15 cellular contexts compared by ENCODE assay signal in genomic region chr12:128551266-128552025, GRCh38.
DNase-seq lines count a peak whose midpoint lies in the region; ATAC-seq and TF ChIP-seq lines count a peak whose summit lies in the region.
"Had no signal": no experiment of that assay in that cellular context is flagged by ENCODE, and none has a peak within 500 bp of the region (broad histone marks: within the 10 kb centered on the region; RNA-seq: fewer than 3 reads in every experiment).

No MANE protein-coding gene starts in this region.

- H3K36me3 Mint-ChIP-seq in nephron (ENCODE audit: low read depth), result no peaks in the 10 kb centered on the region
- H3K36me3 Mint-ChIP-seq: IgD-negative memory B cell had no signal

- no peak for TF ChIP-seq EP300 in stomach (IDR thresholded peaks at IDR 0.05)

- DNase-seq in H7, result peak; percentile 46
- peak; percentile 96 for DNase-seq in NCI-H2107 treated with DMSO at 0.1 percent for 48 hours (lab: John Stamatoyannopoulos, UW; ENCODE audit: unreplicated experiment)
- peak; percentile 26 for DNase-seq in SHP77 treated with DMSO at 0.1 percent for 48 hours (lab: John Stamatoyannopoulos, UW)
- DNase-seq in stomach, result no peak
- no peak for DNase-seq in NCI-H1930 (lab: John Stamatoyannopoulos, UW)
- DNase-seq in WERI-Rb-1, result no peak
- DNase-seq: activated naive CD4-positive, alpha-beta T cell treated with anti-CD3 and anti-CD28 coated beads for 36 hours; Caco-2; GF-D8; SW 1271 had no signal

- H3K27ac Mint-ChIP-seq in nephron, result peak overlapping the region in 2 of 3 experiments; percentile 16 to 41
- H3K27ac Mint-ChIP-seq: activated naive CD4-positive, alpha-beta T cell treated with anti-CD3 and anti-CD28 coated beads for 36 hours; IgD-negative memory B cell had no signal

- no peaks in the 10 kb centered on the region for H3K4me1 ChIP-seq in stomach
- H3K4me1 ChIP-seq: Caco-2 had no signal

- no peak overlapping the region for H3K4me3 Mint-ChIP-seq in nephron
- H3K4me3 Mint-ChIP-seq: activated naive CD4-positive, alpha-beta T cell treated with anti-CD3 and anti-CD28 coated beads for 36 hours; IgD-negative memory B cell had no signal

- H3K9me3 ChIP-seq in stomach (peaks cover 0 to 11% (median 7%) of the 10 kb centered on the region in 4 donors), WERI-Rb-1 (ENCODE audit: severe bottlenecking) (no peaks in the 10 kb centered on the region)
- H3K9me3 ChIP-seq: Caco-2, thoracic aorta had no signal

- H3K27me3 Mint-ChIP-seq in nephron (ENCODE audit: low read depth), result peaks cover 10% of the 10 kb centered on the region
- H3K27me3 Mint-ChIP-seq: IgD-negative memory B cell had no signal

- H3K4me3 ChIP-seq in H7 (ENCODE audit: insufficient read depth, low read depth, low read length), result no peak overlapping the region
- H3K4me3 ChIP-seq in stomach, result no peak overlapping the region
- H3K4me3 ChIP-seq in WERI-Rb-1 (ENCODE audit: low read depth, low read length), result no peak overlapping the region
- H3K4me3 ChIP-seq: coronary artery, thoracic aorta had no signal

- 31 to 41% (median 33%) methylated on average over 18 of the region's 18 CpGs for WGBS in stomach, 5 donors

- H3K27me3 ChIP-seq in H7 (ENCODE audit: control insufficient read depth, insufficient read depth, low read length), result peaks cover 5% of the 10 kb centered on the region
- peaks cover 0 to 34% (median 0%) of the 10 kb centered on the region in 3 donors for H3K27me3 ChIP-seq in stomach
- H3K27me3 ChIP-seq in WERI-Rb-1 (ENCODE audit: insufficient read depth, low read depth, severe bottlenecking), result no peaks in the 10 kb centered on the region

- no peaks in the 10 kb centered on the region for H3K9me3 Mint-ChIP-seq in nephron

- TF ChIP-seq POLR2A in stomach (IDR thresholded peaks at IDR 0.05), result no peak

- intact Hi-C loops in stomach (cut with DNase I; ENCODE audit: low total_unique reads), result no loop called here

- TF ChIP-seq CTCF in nephron (IDR thresholded peaks at IDR 0.05; ENCODE audit: unreplicated experiment in 3 of 3) (no peak), stomach (IDR thresholded peaks at IDR 0.05) (no peak), WERI-Rb-1 (IDR thresholded peaks at IDR 0.05; ENCODE audit: low read depth, low read length) (no peak)

- no peak overlapping the region for H3K27ac ChIP-seq in stomach
- no peak overlapping the region for H3K27ac ChIP-seq in WERI-Rb-1
- H3K27ac ChIP-seq: coronary artery, thoracic aorta had no signal

- no peaks in the 10 kb centered on the region for H3K36me3 ChIP-seq in H7 (replicated peaks; ENCODE audit: control insufficient read depth, insufficient read depth, low read length)
- no peaks in the 10 kb centered on the region for H3K36me3 ChIP-seq in stomach
- no peaks in the 10 kb centered on the region for H3K36me3 ChIP-seq in WERI-Rb-1
- H3K36me3 ChIP-seq: thoracic aorta had no signal

- no peak for ATAC-seq in GM18520 (IDR thresholded peaks at IDR 0.05; ENCODE audit: unreplicated experiment)

- peaks cover 53% of the 10 kb centered on the region for H3K4me1 Mint-ChIP-seq in nephron
- H3K4me1 Mint-ChIP-seq: IgD-negative memory B cell had no signal

Comparison
In these comparisons a context has a peak if more than half of its experiments do, and no peak if none do; other contexts are left out.
1. DNase-seq: peak in H7 (single experiment), NCI-H2107 treated with DMSO at 0.1 percent for 48 hours (single experiment) and SHP77 treated with DMSO at 0.1 percent for 48 hours (single experiment); none in stomach (single experiment), NCI-H1930 (0 of 2) and WERI-Rb-1 (single experiment).